ENCODE assay signal across 8 cellular contexts in the genomic region with DNA sequence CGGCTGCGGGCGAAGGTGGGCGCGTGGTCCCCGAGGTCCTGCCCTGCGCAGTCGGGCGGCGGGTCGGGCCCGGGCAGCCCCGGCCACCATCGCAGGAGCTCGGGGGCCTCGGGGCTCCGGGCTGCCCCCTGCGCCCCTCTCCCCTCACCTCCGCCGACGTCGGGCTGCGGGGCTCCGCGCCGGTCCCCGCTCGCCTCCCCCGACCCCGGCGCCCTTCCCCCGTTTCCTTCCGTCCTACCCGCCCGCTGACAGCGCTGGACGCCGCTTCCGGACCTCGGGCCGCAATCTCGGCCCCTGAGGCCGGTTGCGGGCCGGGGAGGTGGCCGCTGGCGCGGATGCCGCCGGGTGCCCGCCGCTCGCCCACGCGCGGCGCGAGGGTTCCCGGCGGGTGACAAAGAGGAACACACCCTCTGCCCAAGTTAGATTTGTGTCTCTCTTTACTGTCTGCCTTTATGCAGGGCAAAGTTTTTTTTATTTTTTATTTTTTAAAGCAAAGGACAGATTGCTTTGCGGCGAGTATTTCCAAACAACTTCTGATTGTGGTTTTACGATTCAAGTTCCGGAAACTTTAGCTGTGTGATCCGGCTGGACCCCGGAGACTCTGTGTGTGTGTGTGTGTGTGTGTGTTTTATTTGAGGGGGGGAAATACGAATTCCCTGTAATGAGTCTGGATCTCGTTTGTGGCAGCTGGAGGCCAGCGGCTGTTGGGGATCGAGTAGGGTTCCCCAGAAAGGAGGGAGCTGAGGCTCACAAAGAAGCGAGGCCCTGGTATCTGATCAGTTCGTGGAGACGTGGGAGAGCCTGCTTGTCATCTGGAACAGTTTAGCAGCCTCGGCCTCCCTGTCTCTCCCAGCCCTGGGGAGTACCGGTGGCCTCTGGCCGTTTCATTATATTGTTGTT. TPM values are rescaled to one million over a fixed set of nuclear protein-coding genes. Genes with fewer than 3 reads are reported as not detected.
DNase-seq lines count a peak whose midpoint lies in the region; ATAC-seq, FAIRE-seq and TF ChIP-seq lines count a peak whose summit lies in the region.

No MANE protein-coding gene starts in this region.

- H3K27me3 Mint-ChIP-seq in mesothelial cell of epicardium (ENCODE audit: low read depth): peaks cover 8% of the 10 kb centered on the region

- no peak overlapping the region for H3K4ac ChIP-seq in H1 (replicated peaks; ENCODE audit: insufficient read length, low read depth, low read length)

- no peak overlapping the region for H3K56ac ChIP-seq in H1 (replicated peaks; ENCODE audit: insufficient read length, low read depth, low read length)

- H3K4me1 ChIP-seq in OCI-LY3 (ENCODE audit: low read length) (peaks cover 19% of the 10 kb centered on the region), H1 (replicated peaks in 1 of 4; ENCODE audit: control insufficient read depth in 3 of 4, insufficient read depth in 4 of 4, low read length in 3 of 4) (peaks cover 9 to 22% (median 16%) of the 10 kb centered on the region in 4 experiments)

- no peak for TF ChIP-seq CTCF in OCI-LY3 (IDR thresholded peaks at IDR 0.05; ENCODE audit: low read depth, low read length)
- TF ChIP-seq CTCF in H1 (IDR thresholded peaks at IDR 0.05; ENCODE audit: control extremely low read depth in 1 of 3, insufficient read depth in 1 of 3, low read depth in 1 of 3, low read length in 3 of 3): no peak
- TF ChIP-seq CTCF in mesothelial cell of epicardium (IDR thresholded peaks at IDR 0.05; ENCODE audit: unreplicated experiment): no peak

- no peaks in the 10 kb centered on the region for H4K20me1 ChIP-seq in OCI-LY3 (ENCODE audit: insufficient read depth, low read length)
- peaks cover 2 to 5% of the 10 kb centered on the region in 2 experiments for H4K20me1 ChIP-seq in H1 (replicated peaks in 1 of 2; ENCODE audit: control insufficient read depth in 1 of 2, insufficient read depth in 2 of 2, low read length in 2 of 2)

- H3K4me2 ChIP-seq in OCI-LY3 (ENCODE audit: low read length): peak overlapping the region; percentile 62
- peak overlapping the region; percentile 77 to 79 for H3K4me2 ChIP-seq in H1 (ENCODE audit: insufficient read depth in 1 of 2, low read depth in 2 of 2, low read length in 2 of 2)

- no peak for TF ChIP-seq EP300 in H1 (IDR thresholded peaks at IDR 0.05; ENCODE audit: borderline replicate concordance in 1 of 2, low read depth in 2 of 2, low read length in 2 of 2)

- H3K4me3 Mint-ChIP-seq in mesothelial cell of epicardium: peak overlapping the region; percentile 96

- 5% methylated on average over 39 of the region's 76 CpGs; no CpG with 5 or more reads in 1 of the 2 experiments for WGBS in H1 (ENCODE audit: extremely low coverage in 1 of 2, insufficient coverage in 1 of 2, insufficient read length in 1 of 2, insufficient replicate concordance in 2 of 2, low coverage in 1 of 2, low lambda C conversion rate in 2 of 2, missing lambda C conversion rate in 1 of 2), 2 experiments

- no peaks in the 10 kb centered on the region; the same call in none of the 2 replicates for H3K79me1 ChIP-seq in H1 (ENCODE audit: low read depth, low read length)

- peaks cover 16% of the 10 kb centered on the region for H3K23me2 ChIP-seq in H1 (ENCODE audit: low read depth, low read length)

- TF ChIP-seq RAD21 in H1 (IDR thresholded peaks at IDR 0.05 in 1 of 2, conservative IDR thresholded peaks at IDR 0.05 in 1 of 2; ENCODE audit: low read depth in 2 of 2, low read length in 2 of 2): no peak

- H3K18ac ChIP-seq in H1 (ENCODE audit: extremely low read depth, low read length): no peak overlapping the region; the same call in 1 of the 2 replicates

- H2AFZ ChIP-seq in OCI-LY3 (ENCODE audit: low read depth, low read length) (no peak overlapping the region), H1 (ENCODE audit: low read length) (no peak overlapping the region)

- H3K9me3 Mint-ChIP-seq in mesothelial cell of epicardium: no peaks in the 10 kb centered on the region

- H3K14ac ChIP-seq in H1 (ENCODE audit: insufficient read length): no peak overlapping the region

- H3K27me3 ChIP-seq in OCI-LY3 (ENCODE audit: low read depth, low read length) (peaks cover 45% of the 10 kb centered on the region), H1 (replicated peaks in 1 of 4; ENCODE audit: control insufficient read depth in 3 of 4, extremely low read depth in 1 of 4, insufficient read depth in 3 of 4, low read length in 3 of 4) (peaks cover 0 to 12% (median 8%) of the 10 kb centered on the region in 4 experiments; a peak in 5 of 7 replicates)

- no peak overlapping the region for H2BK120ac ChIP-seq in H1 (replicated peaks; ENCODE audit: low read depth, low read length)

- CTCF ChIA-PET in H1 (lab: Charles Lee; ENCODE audit: partially characterized antibody): interaction anchor here (0.6 to 1.6 kb wide), 2 partner anchors 111 to 237 kb away, joined by 3 to 4 read pairs; no protein-coding TSS in a partner anchor

- TF ChIP-seq POLR2A in H1 (IDR thresholded peaks at IDR 0.05; ENCODE audit: control extremely low read depth in 1 of 2, low read depth in 2 of 2, low read length in 2 of 2): no peak

- H3K36me3 Mint-ChIP-seq in mesothelial cell of epicardium: no peaks in the 10 kb centered on the region

- no peak overlapping the region for H2BK15ac ChIP-seq in H1 (ENCODE audit: low read length)

- no peak overlapping the region; the same call in 1 of the 2 replicates for H4K8ac ChIP-seq in H1 (ENCODE audit: extremely low read depth, insufficient read depth, low read length)

- no peak overlapping the region for H2BK12ac ChIP-seq in H1 (ENCODE audit: low read depth, low read length)

- peak overlapping the region; percentile 98 for H3K27ac Mint-ChIP-seq in mesothelial cell of epicardium

- H3K9ac ChIP-seq in OCI-LY3 (ENCODE audit: low read length) (peak overlapping the region; percentile 52), H1 (replicated peaks in 1 of 4; ENCODE audit: extremely low read depth in 1 of 4, low read depth in 3 of 4, low read length in 3 of 4) (peak overlapping the region in 3 of 4 experiments; percentile 38 to 75 (median 57); a peak in 5 of 7 replicates)

- H3K4me1 Mint-ChIP-seq in mesothelial cell of epicardium: peaks cover 49% of the 10 kb centered on the region

- no peak overlapping the region for H2AK5ac ChIP-seq in H1 (ENCODE audit: low read depth, low read length)

- POLR2A ChIA-PET in H1 (lab: Charles Lee; ENCODE audit: partially characterized antibody): interaction anchor here (0.8 to 1.2 kb wide), 2 partner anchors 13 to 118 kb away, joined by 3 read pairs; no protein-coding TSS in a partner anchor

- no peak overlapping the region for H4K5ac ChIP-seq in H1 (ENCODE audit: insufficient read length, low read depth, low read length)

- no peaks in the 10 kb centered on the region for H3K79me2 ChIP-seq in OCI-LY3 (ENCODE audit: low read length)
- H3K79me2 ChIP-seq in H1 (ENCODE audit: control insufficient read depth in 1 of 2, insufficient read depth in 2 of 2, low read length in 2 of 2): peaks cover 0 to 49% of the 10 kb centered on the region in 2 experiments; a peak in 2 of 4 replicates

- no peaks in the 10 kb centered on the region for H3K36me3 ChIP-seq in OCI-LY3 (replicated peaks; ENCODE audit: low read depth, low read length)
- no peaks in the 10 kb centered on the region for H3K36me3 ChIP-seq in H1 (ENCODE audit: control insufficient read depth in 2 of 4, insufficient read depth in 4 of 4, low read length in 3 of 4)

- no peak overlapping the region for H2BK5ac ChIP-seq in H1 (ENCODE audit: low read depth, low read length)

- H3K23ac ChIP-seq in H1 (ENCODE audit: insufficient read length): no peak overlapping the region

- DNase-seq in CD1c-positive myeloid dendritic cell (ENCODE audit: extremely low spot score) (peak; percentile 53), H1 (ENCODE audit: low read depth in 1 of 2, low spot score in 2 of 2) (no peak), mesothelial cell of epicardium (ENCODE audit: low spot score in 2 of 2, unreplicated experiment in 2 of 2) (peak in 1 of 2 experiments; percentile 48), GM19239 (ENCODE audit: insufficient read length, low spot score) (no peak), germinal center (ENCODE audit: low spot score) (no peak)

- H2BK20ac ChIP-seq in H1 (ENCODE audit: low read length): no peak overlapping the region

- no peak overlapping the region for H4K91ac ChIP-seq in H1 (replicated peaks; ENCODE audit: insufficient read length, low read length)

- H3K27ac ChIP-seq in OCI-LY3 (ENCODE audit: low read length) (no peak overlapping the region), H1 (ENCODE audit: low read depth, low read length) (no peak overlapping the region; the same call in 1 of the 2 replicates)

- H3K4me3 ChIP-seq in OCI-LY3 (ENCODE audit: low read length) (peak overlapping the region; percentile 94), H1 (ENCODE audit: extremely low read depth in 1 of 4, insufficient read depth in 2 of 4, low read depth in 3 of 4, low read length in 4 of 4) (peak overlapping the region; percentile 58 to 99 (median 77))

- no peaks in the 10 kb centered on the region for H3K9me3 ChIP-seq in OCI-LY3 (ENCODE audit: insufficient read depth, low read length)
- H3K9me3 ChIP-seq in H1 (ENCODE audit: insufficient read depth in 2 of 2, low read depth in 1 of 2, low read length in 1 of 2): no peaks in the 10 kb centered on the region

- ATAC-seq in GM21390 (IDR thresholded peaks at IDR 0.05; ENCODE audit: unreplicated experiment) (peak; percentile 1), GM21515 (IDR thresholded peaks at IDR 0.05; ENCODE audit: unreplicated experiment) (no peak)

- FAIRE-seq in H1 (lab: Jason Lieb, UNC) (no peak), GM19239 (lab: Jason Lieb, UNC) (no peak)

RNA-seq across cellular contexts. Expression of a gene that starts 1.0 kb away (rescaled TPM):
- 97.9 and 104 TPM in 2 replicates for total RNA-seq in H1 (2021; fragmentation: NEBNext Ultra II Directional; extraction: Animal tissue kit (Norgen Biotek cat#: 25700))
- 24.7 and 29.6 TPM in 2 replicates for polyA plus RNA-seq in H1 (2011; rRNA removed)
- 29.0 TPM for polyA plus RNA-seq in H1 (2011; cell fraction: cytosol; rRNA removed)
- polyA plus RNA-seq in H1 (2011; cell fraction: nucleus; rRNA removed): 68.0 TPM
- 56.1 to 128 TPM (median 79.3 TPM) in 4 replicates for polyA plus RNA-seq in H1 (2012, experiment 1 of 2)
- 25.3 TPM for polyA plus RNA-seq in H1 (2012, experiment 2 of 2)
- polyA plus RNA-seq in H1 (2013, experiment 1 of 2): 65.6 TPM
- polyA plus RNA-seq in H1 (2013, experiment 2 of 2): 69.0 TPM
- 87.0 and 138 TPM in 2 replicates for polyA minus RNA-seq in H1 (2011; rRNA and poly(A)+ RNA removed)
- 81.0 TPM for polyA minus RNA-seq in H1 (2011; cell fraction: cytosol; rRNA and poly(A)+ RNA removed)
- 137 TPM for polyA minus RNA-seq in H1 (2011; cell fraction: nucleus; rRNA and poly(A)+ RNA removed)
- 267 to 289 TPM (median 285 TPM) in 3 replicates for total RNA-seq in mesothelial cell of epicardium

RNA-seq across cellular contexts. Expression of a gene that starts 33.2 kb away (rescaled TPM):
- total RNA-seq in H1 (2021; fragmentation: NEBNext Ultra II Directional; extraction: Animal tissue kit (Norgen Biotek cat#: 25700)): not detected in 2 replicates
- polyA plus RNA-seq in H1 (2011; rRNA removed): not detected in 2 replicates
- not detected for polyA plus RNA-seq in H1 (2011; cell fraction: cytosol; rRNA removed)
- not detected for polyA plus RNA-seq in H1 (2011; cell fraction: nucleus; rRNA removed)
- 0.11 TPM in 1 of 4 replicates, not detected in the others for polyA plus RNA-seq in H1 (2012, experiment 1 of 2)
- not detected for polyA plus RNA-seq in H1 (2012, experiment 2 of 2)
- polyA plus RNA-seq in H1 (2013, experiment 1 of 2): not detected
- polyA plus RNA-seq in H1 (2013, experiment 2 of 2): not detected
- not detected in 2 replicates for polyA minus RNA-seq in H1 (2011; rRNA and poly(A)+ RNA removed)
- polyA minus RNA-seq in H1 (2011; cell fraction: cytosol; rRNA and poly(A)+ RNA removed): not detected
- polyA minus RNA-seq in H1 (2011; cell fraction: nucleus; rRNA and poly(A)+ RNA removed): not detected
- total RNA-seq in mesothelial cell of epicardium: not detected in 3 replicates
